In genomic region chr14:86897704-86898513, GRCh38 we compare ENCODE assay signal across 1 cellular context.
TF ChIP-seq lines count a peak whose summit lies in the region.

No MANE protein-coding gene starts in this region.

TF ChIP-seq in HepG2, 621 proteins besides CTCF, POLR2A, EP300 and RAD21 (continued from another document and continues in another):
- TF ChIP-seq ZGPAT (CRISPR knock-in tag; IDR thresholded peaks at IDR 0.05) (peak; percentile 74), ZNF12 (CRISPR knock-in tag; IDR thresholded peaks at IDR 0.05) (0 out of 2 replicates have a peak, but pooled peaks have one; percentile 17), ZNF503 (CRISPR knock-in tag; IDR thresholded peaks at IDR 0.05) (peak; percentile 78; the same call in 1 of the 2 replicates), ATAD3A (CRISPR knock-in tag; IDR thresholded peaks at IDR 0.05) (no peak), MIER2 (CRISPR knock-in tag; IDR thresholded peaks at IDR 0.05) (0 out of 2 replicates have a peak, but pooled peaks have one; percentile 11), ZNF234 (CRISPR knock-in tag; conservative IDR thresholded peaks at IDR 0.05) (no peak), DNMT3B (CRISPR knock-in tag; conservative IDR thresholded peaks at IDR 0.05) (no peak), PITX1 (CRISPR knock-in tag; IDR thresholded peaks at IDR 0.05) (peak; percentile 73), HNRNPL (IDR thresholded peaks at IDR 0.05; ENCODE audit: low read depth, low read length) (no peak), ZNF124 (CRISPR knock-in tag; IDR thresholded peaks at IDR 0.05) (peak; percentile 59; the same call in 1 of the 2 replicates), SALL1 (CRISPR knock-in tag; IDR thresholded peaks at IDR 0.05) (peak; percentile 62; the same call in 1 of the 2 replicates), AHDC1 (CRISPR knock-in tag; IDR thresholded peaks at IDR 0.05; ENCODE audit: borderline replicate concordance) (peak; percentile 87; the same call in 1 of the 2 replicates), YY1 (IDR thresholded peaks at IDR 0.05; ENCODE audit: insufficient read depth, insufficient replicate concordance, low read depth, low read length) (no peak), SMARCE1 (IDR thresholded peaks at IDR 0.05; ENCODE audit: borderline replicate concordance) (no peak), ZNF891 (CRISPR knock-in tag; IDR thresholded peaks at IDR 0.05) (no peak), ZFP36 (IDR thresholded peaks at IDR 0.05; ENCODE audit: borderline replicate concordance, low read depth, low read length, partially characterized antibody) (no peak), ZNF143 (CRISPR knock-in tag; IDR thresholded peaks at IDR 0.05) (no peak), SALL2 (CRISPR knock-in tag; IDR thresholded peaks at IDR 0.05) (no peak), STAG1 (CRISPR knock-in tag; IDR thresholded peaks at IDR 0.05) (peak; percentile 18; the same call in 1 of the 2 replicates), E2F2 (CRISPR knock-in tag; IDR thresholded peaks at IDR 0.05; ENCODE audit: borderline replicate concordance) (no peak), PAF1 (CRISPR knock-in tag; IDR thresholded peaks at IDR 0.05) (no peak), KLF12 (CRISPR knock-in tag; IDR thresholded peaks at IDR 0.05; ENCODE audit: borderline replicate concordance) (no peak), ZNF580 (CRISPR knock-in tag; IDR thresholded peaks at IDR 0.05; ENCODE audit: borderline replicate concordance, low read depth) (no peak; the same call in 1 of the 2 replicates), ZKSCAN8 (CRISPR knock-in tag; IDR thresholded peaks at IDR 0.05; ENCODE audit: borderline replicate concordance) (peak; percentile 38; the same call in 1 of the 2 replicates), ZNF331 (CRISPR knock-in tag; IDR thresholded peaks at IDR 0.05) (no peak; the same call in 1 of the 2 replicates), ZNF552 (CRISPR knock-in tag; IDR thresholded peaks at IDR 0.05; ENCODE audit: borderline replicate concordance) (no peak), ZNF414 (CRISPR knock-in tag; IDR thresholded peaks at IDR 0.05) (peak; percentile 24; the same call in 1 of the 2 replicates), ZNF570 (CRISPR knock-in tag; IDR thresholded peaks at IDR 0.05; ENCODE audit: borderline replicate concordance) (no peak), CREM (IDR thresholded peaks at IDR 0.05) (peak; percentile 84), CREM (CRISPR knock-in tag; IDR thresholded peaks at IDR 0.05) (no peak), ZNF878 (CRISPR knock-in tag; IDR thresholded peaks at IDR 0.05) (no peak), TCF7 (IDR thresholded peaks at IDR 0.05; ENCODE audit: low read depth) (peak; percentile 58), ZFP62 (CRISPR knock-in tag; IDR thresholded peaks at IDR 0.05) (no peak), ZNF740 (CRISPR knock-in tag; IDR thresholded peaks at IDR 0.05) (no peak), SNRNP70 (IDR thresholded peaks at IDR 0.05; ENCODE audit: low read depth, low read length) (no peak), TRAFD1 (CRISPR knock-in tag; IDR thresholded peaks at IDR 0.05; ENCODE audit: borderline replicate concordance) (no peak), SKIL (CRISPR knock-in tag; IDR thresholded peaks at IDR 0.05; ENCODE audit: borderline replicate concordance) (0 out of 2 replicates have a peak, but pooled peaks have one; percentile 33), ADNP (CRISPR knock-in tag; IDR thresholded peaks at IDR 0.05) (peak; percentile 47; the same call in 1 of the 2 replicates), ARID5B (CRISPR knock-in tag; IDR thresholded peaks at IDR 0.05) (peak; percentile 92)
